Comparison of ENCODE assay signal across 7 cellular contexts in genomic region chr3:152488449-152488848, GRCh38.
"Had no signal": no experiment of that assay in that cellular context is flagged by ENCODE, and none has a peak within 500 bp of the region (broad histone marks: within the 10 kb centered on the region; RNA-seq: fewer than 3 reads in every experiment).

No MANE protein-coding gene starts in this region.

- FAIRE-seq: H1, H54, HTR-8/SVneo had no signal

- H3K4me3 Mint-ChIP-seq: GM23338, H9, IgD-negative memory B cell had no signal

- DNase-seq: H9, HCEC 1CT had no signal

- ATAC-seq: GM23338 had no signal

- H3K27ac Mint-ChIP-seq: GM23338 had no signal

- H3K4me3 ChIP-seq: GM23338 had no signal

- H3K27me3 Mint-ChIP-seq: IgD-negative memory B cell had no signal

- H3K4me2 ChIP-seq: GM23338 had no signal
